ENCODE assay signal across 8 cellular contexts in the genomic region with DNA sequence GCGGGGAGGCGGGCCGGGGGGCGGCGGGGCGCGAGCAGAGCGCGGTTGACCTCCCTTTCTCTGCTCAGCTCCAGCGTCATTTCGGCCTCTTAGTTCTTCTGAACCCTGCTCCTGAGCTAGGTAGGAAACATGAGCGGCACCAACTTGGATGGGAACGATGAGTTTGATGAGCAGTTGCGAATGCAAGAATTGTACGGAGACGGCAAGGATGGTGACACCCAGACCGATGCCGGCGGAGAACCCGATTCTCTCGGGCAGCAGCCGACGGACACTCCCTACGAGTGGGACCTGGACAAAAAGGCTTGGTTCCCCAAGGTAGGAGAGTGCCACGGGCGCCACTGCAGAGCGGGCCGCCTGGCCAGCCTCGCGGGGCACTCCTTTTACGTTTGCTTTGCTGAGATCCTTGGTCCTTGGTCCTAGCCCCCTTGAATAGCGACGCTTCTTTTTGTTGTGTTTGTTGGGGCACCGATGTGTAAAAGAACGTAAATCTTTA. TPM values are rescaled to one million over a fixed set of nuclear protein-coding genes. Genes with fewer than 3 reads are reported as not detected.
DNase-seq lines count a peak whose midpoint lies in the region; ATAC-seq and TF ChIP-seq lines count a peak whose summit lies in the region.

A gene with protein sequence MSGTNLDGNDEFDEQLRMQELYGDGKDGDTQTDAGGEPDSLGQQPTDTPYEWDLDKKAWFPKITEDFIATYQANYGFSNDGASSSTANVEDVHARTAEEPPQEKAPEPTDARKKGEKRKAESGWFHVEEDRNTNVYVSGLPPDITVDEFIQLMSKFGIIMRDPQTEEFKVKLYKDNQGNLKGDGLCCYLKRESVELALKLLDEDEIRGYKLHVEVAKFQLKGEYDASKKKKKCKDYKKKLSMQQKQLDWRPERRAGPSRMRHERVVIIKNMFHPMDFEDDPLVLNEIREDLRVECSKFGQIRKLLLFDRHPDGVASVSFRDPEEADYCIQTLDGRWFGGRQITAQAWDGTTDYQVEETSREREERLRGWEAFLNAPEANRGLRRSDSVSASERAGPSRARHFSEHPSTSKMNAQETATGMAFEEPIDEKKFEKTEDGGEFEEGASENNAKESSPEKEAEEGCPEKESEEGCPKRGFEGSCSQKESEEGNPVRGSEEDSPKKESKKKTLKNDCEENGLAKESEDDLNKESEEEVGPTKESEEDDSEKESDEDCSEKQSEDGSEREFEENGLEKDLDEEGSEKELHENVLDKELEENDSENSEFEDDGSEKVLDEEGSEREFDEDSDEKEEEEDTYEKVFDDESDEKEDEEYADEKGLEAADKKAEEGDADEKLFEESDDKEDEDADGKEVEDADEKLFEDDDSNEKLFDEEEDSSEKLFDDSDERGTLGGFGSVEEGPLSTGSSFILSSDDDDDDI (plus strand): TSS at position 37 of the 493 bp plus-strand sequence. CDS start 93 bp downstream, at position 130.

- no peak for DNase-seq in stimulated activated naive CD8-positive, alpha-beta T cell treated with anti-CD3 and anti-CD28 coated beads, Interleukin-15, Interleukin-2, amounts not matched to agents 100 U/mL and 50 U/mL, for 24 hours
- no peak for DNase-seq in activated T-cell treated with anti-CD3 and anti-CD28 coated beads, Interleukin-2, amount 50 U/mL, for 24 hours
- DNase-seq in cardiac muscle cell (ENCODE audit: low read depth in 1 of 2, low spot score in 1 of 2) (peak in 1 of 2 donors; percentile 22), prostate gland (ENCODE audit: low spot score) (no peak), AML-193 (lab: John Stamatoyannopoulos, UW) (no peak), NCI-H2171 (lab: John Stamatoyannopoulos, UW) (no peak)

- peak within 1 kb of the TSS; percentile 89 for H3K27ac Mint-ChIP-seq in stimulated activated naive CD8-positive, alpha-beta T cell treated with anti-CD3 and anti-CD28 coated beads, Interleukin-15, Interleukin-2, amounts not matched to agents 100 ng/mL and 50 ng/mL, for 24 hours
- peak within 1 kb of the TSS; percentile 95 for H3K27ac Mint-ChIP-seq in activated T-cell treated with anti-CD3 and anti-CD28 coated beads, Interleukin-2, amount 50 U/mL, for 24 hours

- WGBS in prostate gland: 0% methylated on average over 14 of the region's 35 CpGs

- TF ChIP-seq POLR2A in prostate gland (IDR thresholded peaks at IDR 0.05): no peak

- no peaks in the 10 kb centered on the region for H3K27me3 Mint-ChIP-seq in stimulated activated naive CD8-positive, alpha-beta T cell treated with anti-CD3 and anti-CD28 coated beads, Interleukin-15, Interleukin-2, amounts not matched to agents 100 ng/mL and 50 ng/mL, for 24 hours
- peaks cover 3% of the 10 kb centered on the region for H3K27me3 Mint-ChIP-seq in activated T-cell treated with anti-CD3 and anti-CD28 coated beads, Interleukin-2, amount 50 U/mL, for 24 hours

- H3K9me3 Mint-ChIP-seq in stimulated activated naive CD8-positive, alpha-beta T cell treated with anti-CD3 and anti-CD28 coated beads, Interleukin-15, Interleukin-2, amounts not matched to agents 100 ng/mL and 50 ng/mL, for 24 hours: no peaks in the 10 kb centered on the region
- H3K9me3 Mint-ChIP-seq in activated T-cell treated with anti-CD3 and anti-CD28 coated beads, Interleukin-2, amount 50 U/mL, for 24 hours: no peaks in the 10 kb centered on the region

- H3K9me3 ChIP-seq in cardiac muscle cell (ENCODE audit: low read depth): no peaks in the 10 kb centered on the region
- no peaks in the 10 kb centered on the region for H3K9me3 ChIP-seq in prostate gland

- intact Hi-C loops in prostate gland (cut with DNase I): loop anchor here (5.0 kb wide), 1 partner anchor 525 kb away; a partner anchor contains a TSS

- ATAC-seq in stimulated activated naive CD8-positive, alpha-beta T cell treated with anti-CD3 and anti-CD28 coated beads, Interleukin-15, Interleukin-2, amounts not matched to agents 100 U/mL and 50 U/mL, for 24 hours: no peak
- ATAC-seq in HG03354 (IDR thresholded peaks at IDR 0.05; ENCODE audit: poor library complexity, severe bottlenecking, unreplicated experiment): peak; percentile 22

- H3K27ac ChIP-seq in cardiac muscle cell (peak within 1 kb of the TSS; percentile 99), prostate gland (peak within 1 kb of the TSS; percentile 89 to 95)

- peak within 1 kb of the TSS; percentile 96 for H3K4me3 Mint-ChIP-seq in stimulated activated naive CD8-positive, alpha-beta T cell treated with anti-CD3 and anti-CD28 coated beads, Interleukin-15, Interleukin-2, amounts not matched to agents 100 ng/mL and 50 ng/mL, for 24 hours
- H3K4me3 Mint-ChIP-seq in activated T-cell treated with anti-CD3 and anti-CD28 coated beads, Interleukin-2, amount 50 U/mL, for 24 hours: peak within 1 kb of the TSS; percentile 87

- peak within 1 kb of the TSS; percentile 84 for H3K4me3 ChIP-seq in cardiac muscle cell
- peak within 1 kb of the TSS; percentile 53 to 56 for H3K4me3 ChIP-seq in prostate gland

- peaks cover 4% of the 10 kb centered on the region for H3K36me3 Mint-ChIP-seq in stimulated activated naive CD8-positive, alpha-beta T cell treated with anti-CD3 and anti-CD28 coated beads, Interleukin-15, Interleukin-2, amounts not matched to agents 100 ng/mL and 50 ng/mL, for 24 hours (ENCODE audit: low read depth)
- H3K36me3 Mint-ChIP-seq in activated T-cell treated with anti-CD3 and anti-CD28 coated beads, Interleukin-2, amount 50 U/mL, for 24 hours (ENCODE audit: low read depth): peaks cover 24% of the 10 kb centered on the region

- H3K36me3 ChIP-seq in cardiac muscle cell (peaks cover 15% of the 10 kb centered on the region), prostate gland (no peaks in the 10 kb centered on the region)

- H3K27me3 ChIP-seq in cardiac muscle cell: no peaks in the 10 kb centered on the region
- H3K27me3 ChIP-seq in prostate gland (replicated peaks; ENCODE audit: insufficient read depth): no peaks in the 10 kb centered on the region

- TF ChIP-seq CTCF in cardiac muscle cell (IDR thresholded peaks at IDR 0.05; ENCODE audit: low read depth, low read length) (no peak), prostate gland (IDR thresholded peaks at IDR 0.05) (no peak)

- H3K4me1 ChIP-seq in cardiac muscle cell (ENCODE audit: low read depth): no peaks in the 10 kb centered on the region
- H3K4me1 ChIP-seq in prostate gland (replicated peaks): no peaks in the 10 kb centered on the region

- H3K4me1 Mint-ChIP-seq in stimulated activated naive CD8-positive, alpha-beta T cell treated with anti-CD3 and anti-CD28 coated beads, Interleukin-15, Interleukin-2, amounts not matched to agents 100 ng/mL and 50 ng/mL, for 24 hours (ENCODE audit: low read depth): peaks cover 17% of the 10 kb centered on the region
- H3K4me1 Mint-ChIP-seq in activated T-cell treated with anti-CD3 and anti-CD28 coated beads, Interleukin-2, amount 50 U/mL, for 24 hours (ENCODE audit: low read depth): peaks cover 13% of the 10 kb centered on the region

RNA-seq across cellular contexts. Expression of the gene that starts here (rescaled TPM):
- total RNA-seq in cardiac muscle cell (78.5 and 80.4 TPM in 2 replicates), prostate gland (10 to 100 TPM; 63.9 to 88.3 TPM)
- polyA plus RNA-seq in cardiac muscle cell: 86.7 and 95.8 TPM in 2 replicates
